Comparison of ENCODE assay signal across 8 cellular contexts in the genomic region with DNA sequence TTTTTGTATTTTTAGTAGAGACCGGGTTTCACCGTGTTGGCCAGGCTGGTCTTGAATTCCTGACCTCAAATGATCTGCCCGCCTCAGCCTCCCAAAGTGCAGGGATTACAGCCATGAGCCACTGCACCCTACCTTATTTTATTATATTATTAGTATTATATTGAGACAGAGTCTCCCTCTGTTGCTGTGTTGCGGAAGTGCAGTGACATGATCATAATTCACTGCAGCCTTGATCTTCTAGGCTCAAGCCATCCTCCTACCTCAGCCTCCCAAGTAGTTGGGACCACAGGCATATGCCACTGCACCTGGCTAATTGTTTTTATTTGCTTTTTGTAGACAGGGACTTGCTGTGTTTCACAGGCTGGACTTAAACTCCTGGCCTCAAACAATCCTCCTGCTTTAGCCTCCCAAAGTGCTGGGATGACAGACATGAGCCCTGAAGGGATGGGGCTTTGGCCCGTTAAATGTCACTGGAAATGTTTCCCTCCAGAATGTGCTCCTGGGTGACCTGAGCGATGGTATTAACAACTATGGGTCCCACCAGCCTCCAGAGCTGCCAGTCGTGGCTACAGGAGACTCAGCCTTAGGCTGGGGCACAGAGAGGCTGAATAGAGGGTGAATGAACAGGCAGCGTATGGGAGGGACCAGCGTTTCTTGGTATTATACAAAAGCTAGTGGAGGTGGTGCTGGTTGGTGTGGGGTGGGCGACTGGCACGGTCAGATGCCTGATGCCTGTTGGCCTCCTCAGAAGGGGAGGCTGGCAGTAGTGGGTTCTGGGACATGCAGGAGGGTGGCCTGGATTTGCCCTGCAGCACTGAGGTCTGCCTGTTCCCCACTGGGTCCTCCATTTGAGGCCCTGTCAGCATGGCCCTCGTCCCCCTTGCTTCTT. TPM values are rescaled to one million over a fixed set of nuclear protein-coding genes. Genes with fewer than 3 reads are reported as not detected.
DNase-seq lines count a peak whose midpoint lies in the region; ATAC-seq and TF ChIP-seq lines count a peak whose summit lies in the region.

No MANE protein-coding gene starts in this region.

- H3K27me3 Mint-ChIP-seq in activated naive CD4-positive, alpha-beta T cell treated with anti-CD3 and anti-CD28 coated beads for 36 hours (ENCODE audit: low read depth) = no peaks in the 10 kb centered on the region
- no peaks in the 10 kb centered on the region for H3K27me3 Mint-ChIP-seq in progenitor cell of endocrine pancreas

- in situ Hi-C loops in KBM-7 (cut with MboI; ENCODE audit: low pct_unique_long_range_greater_than_20kb, low sequenced_read_pairs) (no loop called here), GM13976 (cut with MboI; ENCODE audit: low sequenced_read_pairs, unreplicated experiment) (no loop called here)

- no peak overlapping the region for H3K9ac ChIP-seq in Loucy (ENCODE audit: low read depth, low read length, poor library complexity, severe bottlenecking)

- H3K4me1 ChIP-seq in Loucy (ENCODE audit: insufficient read depth, low read length, poor library complexity, severe bottlenecking) = peaks cover 8% of the 10 kb centered on the region

- H3K9me3 ChIP-seq in Loucy (ENCODE audit: insufficient read depth, low read depth, low read length) = no peaks in the 10 kb centered on the region

- ATAC-seq in GM21381 (IDR thresholded peaks at IDR 0.05; ENCODE audit: unreplicated experiment) = no peak

- no peak overlapping the region for H3K27ac Mint-ChIP-seq in activated naive CD4-positive, alpha-beta T cell treated with anti-CD3 and anti-CD28 coated beads for 36 hours
- H3K27ac Mint-ChIP-seq in progenitor cell of endocrine pancreas = no peak overlapping the region

- H3K36me3 ChIP-seq in Loucy (ENCODE audit: insufficient read depth, low read length) = no peaks in the 10 kb centered on the region

- no peak overlapping the region for H3K4me3 Mint-ChIP-seq in activated naive CD4-positive, alpha-beta T cell treated with anti-CD3 and anti-CD28 coated beads for 36 hours
- H3K4me3 Mint-ChIP-seq in progenitor cell of endocrine pancreas (ENCODE audit: low read depth) = no peak overlapping the region

- intact Hi-C loops in activated naive CD4-positive, alpha-beta T cell treated with anti-CD3 and anti-CD28 coated beads for 36 hours (cut with micrococcal nuclease) = loop anchor here (1.0 kb wide), 1 partner anchor 58 kb away; no protein-coding TSS in a partner anchor

- no peaks in the 10 kb centered on the region for H4K20me1 ChIP-seq in Loucy (ENCODE audit: insufficient read depth, low read length, poor library complexity, severe bottlenecking)

- H3F3A ChIP-seq in Loucy (ENCODE audit: low read depth) = no peaks in the 10 kb centered on the region

- peaks cover 3% of the 10 kb centered on the region; the same call in 1 of the 2 replicates for H3K79me2 ChIP-seq in Loucy (ENCODE audit: insufficient read depth, low read length)

- CTCF ChIA-PET in activated naive CD4-positive, alpha-beta T cell treated with anti-CD3 and anti-CD28 coated beads for 36 hours (lab: Charles Lee) = interaction anchor here (1.3 kb wide), 1 partner anchor 56 kb away, joined by 4 read pairs; no protein-coding TSS in a partner anchor

- H3K4me2 ChIP-seq in Loucy (ENCODE audit: low read depth, low read length, poor library complexity, severe bottlenecking) = no peak overlapping the region

- peak; percentile 36 for DNase-seq in activated naive CD4-positive, alpha-beta T cell treated with anti-CD3 and anti-CD28 coated beads for 36 hours
- DNase-seq in activated naive CD4-positive, alpha-beta T cell (lab: John Stamatoyannopoulos, UW) = no peak
- peak; percentile 57 for DNase-seq in dermis blood vessel endothelial cell
- no peak for DNase-seq in progenitor cell of endocrine pancreas (ENCODE audit: low spot score, unreplicated experiment)
- no peak for DNase-seq in KBM-7
- DNase-seq in GM13976 (ENCODE audit: low spot score) = no peak

- no peaks in the 10 kb centered on the region for H3K27me3 ChIP-seq in Loucy (ENCODE audit: insufficient read depth, low read length, poor library complexity, severe bottlenecking)

- no peaks in the 10 kb centered on the region for H3K36me3 Mint-ChIP-seq in activated naive CD4-positive, alpha-beta T cell treated with anti-CD3 and anti-CD28 coated beads for 36 hours (ENCODE audit: low read depth)
- peaks cover 1% of the 10 kb centered on the region for H3K36me3 Mint-ChIP-seq in progenitor cell of endocrine pancreas (ENCODE audit: insufficient read depth)

- TF ChIP-seq CTCF in Loucy (conservative IDR thresholded peaks at IDR 0.05; ENCODE audit: low read length) (peak; percentile 40), progenitor cell of endocrine pancreas (IDR thresholded peaks at IDR 0.05; ENCODE audit: unreplicated experiment) (peak; percentile 28), GM13976 (IDR thresholded peaks at IDR 0.05; ENCODE audit: borderline replicate concordance, control extremely low read depth, extremely low read depth, insufficient read depth, missing control alignments) (no peak)

- H3K9me3 Mint-ChIP-seq in activated naive CD4-positive, alpha-beta T cell treated with anti-CD3 and anti-CD28 coated beads for 36 hours = no peaks in the 10 kb centered on the region
- H3K9me3 Mint-ChIP-seq in progenitor cell of endocrine pancreas (ENCODE audit: low read depth) = no peaks in the 10 kb centered on the region

- H3K4me3 ChIP-seq in Loucy (ENCODE audit: low read length, poor library complexity, severe bottlenecking) = no peak overlapping the region

- peaks cover 11% of the 10 kb centered on the region for H3K4me1 Mint-ChIP-seq in activated naive CD4-positive, alpha-beta T cell treated with anti-CD3 and anti-CD28 coated beads for 36 hours (ENCODE audit: low read depth)
- no peaks in the 10 kb centered on the region for H3K4me1 Mint-ChIP-seq in progenitor cell of endocrine pancreas (ENCODE audit: low read depth)

- H3K9me2 ChIP-seq in Loucy (replicated peaks; ENCODE audit: low read depth, low read length) = no peaks in the 10 kb centered on the region

- no peak overlapping the region for H2AFZ ChIP-seq in Loucy (ENCODE audit: low read length)

RNA-seq across cellular contexts. Expression of a gene that starts 7.3 kb away (rescaled TPM):
- 10 to 100 TPM; 16.0 to 19.0 TPM for total RNA-seq in activated naive CD4-positive, alpha-beta T cell treated with anti-CD3 and anti-CD28 coated beads for 36 hours
- total RNA-seq in dermis blood vessel endothelial cell = 86.0 and 93.6 TPM in 2 replicates
- total RNA-seq in progenitor cell of endocrine pancreas = 19.9 and 21.8 TPM in 2 replicates

RNA-seq across cellular contexts. Expression of a gene that starts 11.6 kb away (rescaled TPM):
- 1 to 10 TPM; 2.0 to 2.6 TPM for total RNA-seq in activated naive CD4-positive, alpha-beta T cell treated with anti-CD3 and anti-CD28 coated beads for 36 hours
- total RNA-seq in dermis blood vessel endothelial cell (123 and 288 TPM in 2 replicates), progenitor cell of endocrine pancreas (95.3 and 101 TPM in 2 replicates)

RNA-seq across cellular contexts. Expression of a gene that starts 51.8 kb away (rescaled TPM):
- 10 to 100 TPM; 29.8 to 36.5 TPM for total RNA-seq in activated naive CD4-positive, alpha-beta T cell treated with anti-CD3 and anti-CD28 coated beads for 36 hours
- 30.2 and 30.3 TPM in 2 replicates for total RNA-seq in dermis blood vessel endothelial cell
- 75.8 and 79.8 TPM in 2 replicates for total RNA-seq in progenitor cell of endocrine pancreas

Comparison
In these comparisons a context has a peak if more than half of its experiments do, and no peak if none do; other contexts are left out.
1. DNase-seq: peak in activated naive CD4-positive, alpha-beta T cell treated with anti-CD3 and anti-CD28 coated beads for 36 hours (single experiment) and dermis blood vessel endothelial cell (single experiment); none in activated naive CD4-positive, alpha-beta T cell (0 of 4), progenitor cell of endocrine pancreas (single experiment), KBM-7 (single experiment) and GM13976 (single experiment).
2. RNA of a gene that starts 11.6 kb away (total RNA-seq): 123 to 288 TPM in dermis blood vessel endothelial cell and 95.3 to 101 TPM in progenitor cell of endocrine pancreas; 2.0 to 2.6 TPM in activated naive CD4-positive, alpha-beta T cell treated with anti-CD3 and anti-CD28 coated beads for 36 hours; every median in the first group is over 10 times any median in the second.